In genomic region chr2:181363164-181363563, GRCh38 we compare ENCODE assay signal across 20 cellular contexts.
"Had no signal": no experiment of that assay in that cellular context is flagged by ENCODE, and none has a peak within 500 bp of the region (broad histone marks: within the 10 kb centered on the region; RNA-seq: fewer than 3 reads in every experiment).

No MANE protein-coding gene starts in this region.

- H3K9me3 ChIP-seq: tibial artery had no signal

- H3K4me1 ChIP-seq: tibial artery had no signal

- ATAC-seq: activated T-cell treated with anti-CD3 and anti-CD28 coated beads, Interleukin-2, amount 50 U/mL, for 72 hours; left lobe of liver; stimulated activated naive CD8-positive, alpha-beta T cell treated with anti-CD3 and anti-CD28 coated beads, Interleukin-15, Interleukin-2, amounts not matched to agents 100 U/mL and 50 U/mL, for 24 hours had no signal

- H3K4me3 ChIP-seq: coronary artery, lung, tibial artery had no signal

- H3K27ac ChIP-seq: coronary artery, tibial artery had no signal

- H3K36me3 ChIP-seq: tibial artery had no signal

- H3K27me3 ChIP-seq: tibial artery had no signal

- FAIRE-seq: kidney had no signal

- DNase-seq: activated CD4-positive, CD25-positive, alpha-beta regulatory T cell treated with anti-CD3 and anti-CD28 coated beads, Interleukin-2, amount 50 U/mL, for 72 hours; activated CD8-positive, alpha-beta memory T cell treated with anti-CD3 and anti-CD28 coated beads for 24 hours; activated CD8-positive, alpha-beta memory T cell treated with anti-CD3 and anti-CD28 coated beads, Interleukin-2, amount 50 U/mL, for 48 hours; activated effector memory CD4-positive, alpha-beta T cell treated with anti-CD3 and anti-CD28 coated beads, Interleukin-2, amount 50 U/mL, for 16 hours; activated naive CD4-positive, alpha-beta T cell treated with anti-CD3 and anti-CD28 coated beads, Interleukin-2, amount 50 U/mL, for 16 hours; activated T-cell treated with anti-CD3 and anti-CD28 coated beads, Interleukin-2, amount 50 U/mL, for 72 hours; aorta; foreskin melanocyte; kidney; midbrain; nephron progenitor cell; occipital lobe; posterior cingulate gyrus; stimulated activated naive CD8-positive, alpha-beta T cell treated with anti-CD3 and anti-CD28 coated beads, Interleukin-15, Interleukin-2, amounts not matched to agents 100 U/mL and 50 U/mL, for 24 hours; substantia nigra; T-helper 9 cell; tibial artery had no signal
